20 cellular contexts compared by ENCODE assay signal in the genomic region with DNA sequence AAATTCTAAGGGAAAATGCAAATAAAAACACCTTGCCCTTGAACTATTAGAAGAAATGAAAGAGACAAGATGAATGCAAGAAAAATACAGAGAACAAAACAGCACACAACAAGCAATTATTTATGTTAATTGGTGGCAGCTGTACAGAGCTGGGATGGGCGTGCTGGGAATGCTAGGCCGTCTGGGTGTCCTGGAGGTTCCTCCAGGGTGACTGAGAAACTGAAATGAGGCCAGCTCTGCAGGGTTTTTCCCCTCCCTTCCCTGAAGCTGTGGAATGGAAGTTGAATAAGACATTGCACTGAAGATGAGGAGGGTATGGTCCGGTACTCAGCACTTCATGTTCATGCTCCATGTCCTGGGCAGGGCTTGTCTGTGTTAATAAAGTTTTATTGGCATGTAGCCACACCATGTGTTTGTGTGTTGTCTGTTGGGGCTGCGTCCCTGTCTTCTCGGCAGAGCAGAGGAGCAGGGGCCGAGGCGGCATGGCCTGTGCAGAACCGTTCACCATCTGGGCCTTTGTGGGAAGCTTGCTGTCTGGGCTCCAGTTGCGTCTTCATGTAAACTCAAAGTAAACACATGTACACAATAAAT.
A peak's percentile ranks its signal among the peaks of the same experiment; 100 is the strongest.
DNase-seq lines count a peak whose midpoint lies in the region; ATAC-seq, FAIRE-seq and TF ChIP-seq lines count a peak whose summit lies in the region.
"Had no signal": no experiment of that assay in that cellular context is flagged by ENCODE, and none has a peak within 500 bp of the region (broad histone marks: within the 10 kb centered on the region; RNA-seq: fewer than 3 reads in every experiment).

No MANE protein-coding gene starts in this region.

- H3K27ac ChIP-seq in GM12878 (ENCODE audit: control insufficient read depth, insufficient read depth), result no peak overlapping the region
- H3K27ac ChIP-seq: brain microvascular endothelial cell, gastroesophageal sphincter, KMS-11, neural progenitor cell, PC-9, vagina had no signal

- no peak for DNase-seq in activated CD4-positive, alpha-beta T cell treated with anti-CD3 and anti-CD28 coated beads, Interleukin-2, amount 10 ng/mL, durations not matched to agents 7 days and 5 days
- no peak for DNase-seq in activated CD4-positive, alpha-beta T cell treated with anti-CD3 and anti-CD28 coated beads for 48 hours
- DNase-seq in G401 (ENCODE audit: low spot score), result peak; percentile 57
- no peak for DNase-seq in GM12878 (ENCODE audit: low read depth, low spot score)
- DNase-seq in osteocyte (ENCODE audit: extremely low spot score, unreplicated experiment), result peak; percentile 63
- no peak for DNase-seq in H54 (ENCODE audit: insufficient read length, low spot score)
- DNase-seq in superior temporal gyrus (ENCODE audit: extremely low spot score), result no peak
- no peak for DNase-seq in NCI-H1105 (lab: John Stamatoyannopoulos, UW)
- DNase-seq: brain microvascular endothelial cell; DMS153; mammary epithelial cell; NCI-H1436; stimulated activated naive B cell treated with anti-CD40 and anti-IgM and Interleukin-4, amounts not matched to agents 10 μg/mL and 1 μg/mL and 100 μg/mL, for 72 hours had no signal

- no peak overlapping the region for H3K4me3 Mint-ChIP-seq in activated CD4-positive, alpha-beta T cell treated with anti-CD3 and anti-CD28 coated beads, Interleukin-2, amount 10 ng/mL, durations not matched to agents 7 days and 5 days
- no peak overlapping the region for H3K4me3 Mint-ChIP-seq in osteocyte (ENCODE audit: unreplicated experiment)
- H3K4me3 Mint-ChIP-seq: neural progenitor cell; stimulated activated naive B cell treated with anti-CD40 and anti-IgM and Interleukin-4, amounts not matched to agents 10 μg/mL and 1 μg/mL and 100 μg/mL, for 72 hours had no signal

- H3K27me3 Mint-ChIP-seq in activated CD4-positive, alpha-beta T cell treated with anti-CD3 and anti-CD28 coated beads, Interleukin-2, amount 10 ng/mL, durations not matched to agents 7 days and 5 days, result no peaks in the 10 kb centered on the region
- H3K27me3 Mint-ChIP-seq in osteocyte (ENCODE audit: unreplicated experiment), result no peaks in the 10 kb centered on the region
- H3K27me3 Mint-ChIP-seq: stimulated activated naive B cell treated with anti-CD40 and anti-IgM and Interleukin-4, amounts not matched to agents 10 μg/mL and 1 μg/mL and 100 μg/mL, for 72 hours had no signal

- BruUV-seq in GM12878 (replicated peaks; lab: Mats Ljungman, UMichigan), result no TSS peak

- in situ Hi-C loops in G401 (cut with HindIII; ENCODE audit: low sequenced_read_pairs), result no loop called here
- in situ Hi-C loops in GM12878 (cut with MboI), result no loop called here

- no peaks in the 10 kb centered on the region for H4K20me1 ChIP-seq in GM12878 (ENCODE audit: control insufficient read depth, insufficient read depth)

- ATAC-seq in GM12878, result no peak
- ATAC-seq: gastroesophageal sphincter, sciatic nerve had no signal

- peak overlapping the region; percentile 46 for H3K27ac Mint-ChIP-seq in activated CD4-positive, alpha-beta T cell treated with anti-CD3 and anti-CD28 coated beads, Interleukin-2, amount 10 ng/mL, durations not matched to agents 7 days and 5 days
- H3K27ac Mint-ChIP-seq in osteocyte (ENCODE audit: unreplicated experiment), result no peak overlapping the region
- H3K27ac Mint-ChIP-seq: neural progenitor cell; stimulated activated naive B cell treated with anti-CD40 and anti-IgM and Interleukin-4, amounts not matched to agents 10 μg/mL and 1 μg/mL and 100 μg/mL, for 72 hours had no signal

- no peak overlapping the region; the same call in 1 of the 2 replicates for H3K4me2 ChIP-seq in GM12878 (ENCODE audit: control insufficient read depth, insufficient read depth)
- H3K4me2 ChIP-seq: KMS-11, neural progenitor cell, PC-9 had no signal

- H3K36me3 ChIP-seq in GM12878 (ENCODE audit: control insufficient read depth in 2 of 2, insufficient read depth in 2 of 2, low read length in 1 of 2), result no peaks in the 10 kb centered on the region
- H3K36me3 ChIP-seq: brain microvascular endothelial cell, gastroesophageal sphincter, HAP-1, neural progenitor cell, vagina had no signal

- no peaks in the 10 kb centered on the region for H3K36me3 Mint-ChIP-seq in activated CD4-positive, alpha-beta T cell treated with anti-CD3 and anti-CD28 coated beads, Interleukin-2, amount 10 ng/mL, durations not matched to agents 7 days and 5 days (ENCODE audit: low read depth)
- H3K36me3 Mint-ChIP-seq in osteocyte (ENCODE audit: unreplicated experiment), result no peaks in the 10 kb centered on the region
- H3K36me3 Mint-ChIP-seq: neural progenitor cell; stimulated activated naive B cell treated with anti-CD40 and anti-IgM and Interleukin-4, amounts not matched to agents 10 μg/mL and 1 μg/mL and 100 μg/mL, for 72 hours had no signal

- no peak overlapping the region for H2AFZ ChIP-seq in GM12878 (ENCODE audit: control insufficient read depth, low read depth, low read length)
- H2AFZ ChIP-seq: neural progenitor cell, PC-9 had no signal

- peaks cover 37% of the 10 kb centered on the region for H3K4me1 ChIP-seq in GM12878 (ENCODE audit: control insufficient read depth, insufficient read depth, low read length)
- H3K4me1 ChIP-seq: HAP-1, neural progenitor cell had no signal

- no peak for TF ChIP-seq RAD21 in GM12878 (IDR thresholded peaks at IDR 0.05; ENCODE audit: insufficient read depth, low read depth, low read length)

- no peak for TF ChIP-seq CTCF in GM12878 (IDR thresholded peaks at IDR 0.05 in 2 of 3, conservative IDR thresholded peaks at IDR 0.05 in 1 of 3; ENCODE audit: control insufficient read depth in 2 of 3, extremely low read depth in 1 of 3, insufficient read depth in 1 of 3, low read depth in 3 of 3, low read length in 3 of 3)
- TF ChIP-seq CTCF in osteocyte (IDR thresholded peaks at IDR 0.05), result no peak

- H3K27me3 ChIP-seq in GM12878 (replicated peaks in 1 of 2; ENCODE audit: control insufficient read depth in 2 of 2, insufficient read depth in 2 of 2, low read length in 1 of 2), result no peaks in the 10 kb centered on the region; a peak in 1 of 4 replicates
- H3K27me3 ChIP-seq: brain microvascular endothelial cell, gastroesophageal sphincter, vagina had no signal

- no peak for FAIRE-seq in GM12878 (lab: Jason Lieb, UNC)
- no peak for FAIRE-seq in H54 (lab: Jason Lieb, UNC)

- whole genome bisulfite sequencing in GM12878 (ENCODE audit: insufficient coverage, insufficient replicate concordance, low lambda C conversion rate, missing lambda C conversion rate), result 85% methylated on average over 9 of the region's 9 CpGs

- POLR2A ChIA-PET in activated CD4-positive, alpha-beta T cell treated with anti-CD3 and anti-CD28 coated beads, Interleukin-2, amount 10 ng/mL, durations not matched to agents 7 days and 5 days (lab: Charles Lee), result no interaction called here
- POLR2A ChIA-PET in GM12878 (lab: Charles Lee), result no interaction called here

- TF ChIP-seq EP300 in GM12878 (IDR thresholded peaks at IDR 0.05; ENCODE audit: borderline replicate concordance in 1 of 2, control insufficient read depth in 1 of 2, low read depth in 2 of 2, low read length in 2 of 2), result no peak

- no peak overlapping the region for H3K4me3 ChIP-seq in GM12878
- H3K4me3 ChIP-seq: gastroesophageal sphincter, HAP-1, neural progenitor cell, PC-9, vagina had no signal

- peaks cover 77% of the 10 kb centered on the region for H3K4me1 Mint-ChIP-seq in activated CD4-positive, alpha-beta T cell treated with anti-CD3 and anti-CD28 coated beads, Interleukin-2, amount 10 ng/mL, durations not matched to agents 7 days and 5 days
- H3K4me1 Mint-ChIP-seq in osteocyte (ENCODE audit: unreplicated experiment), result peaks cover 12% of the 10 kb centered on the region

- H3K79me2 ChIP-seq in GM12878 (ENCODE audit: control insufficient read depth, insufficient read depth, low read length), result no peaks in the 10 kb centered on the region

- no peaks in the 10 kb centered on the region for H3K9me3 Mint-ChIP-seq in activated CD4-positive, alpha-beta T cell treated with anti-CD3 and anti-CD28 coated beads, Interleukin-2, amount 10 ng/mL, durations not matched to agents 7 days and 5 days
- H3K9me3 Mint-ChIP-seq in osteocyte (ENCODE audit: unreplicated experiment), result no peaks in the 10 kb centered on the region
- H3K9me3 Mint-ChIP-seq: neural progenitor cell; stimulated activated naive B cell treated with anti-CD40 and anti-IgM and Interleukin-4, amounts not matched to agents 10 μg/mL and 1 μg/mL and 100 μg/mL, for 72 hours had no signal

- TF ChIP-seq POLR2A in GM12878 (IDR thresholded peaks at IDR 0.05; ENCODE audit: low read depth, low read length), result no peak
- TF ChIP-seq POLR2A in H54 (IDR thresholded peaks at IDR 0.05; ENCODE audit: low read depth, low read length), result no peak

- CTCF ChIA-PET in activated CD4-positive, alpha-beta T cell treated with anti-CD3 and anti-CD28 coated beads, Interleukin-2, amount 10 ng/mL, durations not matched to agents 7 days and 5 days (lab: Charles Lee), result interaction anchor here (0.7 to 3.3 kb wide), 4 partner anchors 10 to 236 kb away, joined by 3 to 10 read pairs (median 3); no protein-coding TSS in a partner anchor
- CTCF ChIA-PET in GM12878 (lab: Yijun Ruan, JAX), result interaction anchor here (2.0 kb wide), 1 partner anchor 10 kb away, joined by 5 read pairs; no protein-coding TSS in a partner anchor

- no peak overlapping the region for H3K9ac ChIP-seq in GM12878 (ENCODE audit: control insufficient read depth, insufficient read depth, low read length)
- H3K9ac ChIP-seq: KMS-11, neural progenitor cell had no signal

- intact Hi-C loops in GM12878 (cut with micrococcal nuclease; ENCODE audit: unreplicated experiment), result no loop called here

- H3K9me3 ChIP-seq in GM12878 (replicated peaks; ENCODE audit: control insufficient read depth, insufficient read depth, low read length), result no peaks in the 10 kb centered on the region
- H3K9me3 ChIP-seq: gastroesophageal sphincter, HAP-1, vagina had no signal

- RAD21 ChIA-PET in GM12878 (lab: Charles Lee; ENCODE audit: unreplicated experiment), result no interaction called here

- SMC1A ChIA-PET in GM12878 (lab: Charles Lee; ENCODE audit: uncharacterized antibody, unreplicated experiment), result no interaction called here

TF ChIP-seq in GM12878, 131 proteins besides CTCF, POLR2A, EP300 and RAD21 (continues in another document):
- TF ChIP-seq MEF2A (IDR thresholded peaks at IDR 0.05; ENCODE audit: insufficient read depth, low read depth, low read length), result no peak

Comparison
In these comparisons a context has a peak if more than half of its experiments do, and no peak if none do; other contexts are left out.
1. DNase-seq: peak in G401 (single experiment) and osteocyte (single experiment); none in activated CD4-positive, alpha-beta T cell treated with anti-CD3 and anti-CD28 coated beads, Interleukin-2, amount 10 ng/mL, durations not matched to agents 7 days and 5 days (single experiment), activated CD4-positive, alpha-beta T cell treated with anti-CD3 and anti-CD28 coated beads for 48 hours (single experiment), GM12878 (single experiment), H54 (single experiment), superior temporal gyrus (single experiment) and NCI-H1105 (single experiment).